In the genomic region with DNA sequence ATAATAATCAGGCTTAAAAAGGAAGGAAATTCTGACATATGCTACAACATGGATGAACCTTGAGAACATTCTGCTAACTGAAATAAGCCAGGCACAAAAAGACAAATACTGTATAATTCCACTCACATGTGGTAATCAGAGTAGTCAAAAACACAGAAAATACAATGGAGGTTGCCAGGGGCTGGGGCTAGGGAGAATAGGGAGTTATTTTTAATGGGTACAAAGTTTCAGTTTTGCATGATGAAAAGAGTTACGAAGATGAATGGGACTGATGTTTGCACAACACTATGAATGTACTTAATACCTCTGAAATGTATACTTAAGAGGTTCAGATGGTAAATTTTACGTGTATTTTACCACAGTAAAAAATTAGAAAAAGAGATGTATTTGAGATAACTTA, we compare ENCODE assay signal across 21 cellular contexts.
"Had no signal": no experiment of that assay in that cellular context is flagged by ENCODE, and none has a peak within 500 bp of the region (broad histone marks: within the 10 kb centered on the region; RNA-seq: fewer than 3 reads in every experiment).

No MANE protein-coding gene starts in this region.

- H3K36me3 ChIP-seq: heart right ventricle, prostate gland, right lobe of liver, thoracic aorta, transverse colon had no signal

- FAIRE-seq: frontal cortex, islet of Langerhans had no signal

- H3K9me3 ChIP-seq: heart right ventricle, prostate gland, right lobe of liver, thoracic aorta, transverse colon had no signal

- H3K27me3 ChIP-seq: dorsolateral prefrontal cortex, heart right ventricle, right lobe of liver, transverse colon had no signal

- H3K4me1 ChIP-seq: parathyroid adenoma, prostate gland, transverse colon had no signal

- DNase-seq: cortex of kidney; dorsolateral prefrontal cortex; effector CD8-positive, alpha-beta T cell; heart right ventricle; hypothalamus; kidney glomerular epithelial cell; mesendoderm; naive thymus-derived CD4-positive, alpha-beta T cell; nephron progenitor cell; right lobe of liver; stimulated activated CD4-positive, alpha-beta T cell treated with anti-CD3 and anti-CD28 coated beads, Interleukin-4, amount 100 ng/mL, for 24 hours; stimulated activated naive B cell treated with anti-CD40 and anti-IgM and Interleukin-4, amounts not matched to agents 10 μg/mL and 1 μg/mL and 100 μg/mL, for 72 hours; stimulated activated naive CD8-positive, alpha-beta T cell treated with anti-CD3 and anti-CD28 coated beads, Interleukin-15, amount 100 ng/mL, for 72 hours; substantia nigra; transverse colon had no signal

- H3K9ac ChIP-seq: parathyroid adenoma had no signal

- H3K4me3 ChIP-seq: dorsolateral prefrontal cortex, heart right ventricle, prostate gland, right lobe of liver, thoracic aorta, transverse colon had no signal

- H3K27ac ChIP-seq: heart right ventricle, parathyroid adenoma, prostate gland, right lobe of liver, thoracic aorta, transverse colon had no signal

- H2AFZ ChIP-seq: parathyroid adenoma had no signal

- ATAC-seq: esophagus mucosa; naive thymus-derived CD4-positive, alpha-beta T cell; stimulated activated naive B cell treated with anti-CD40 and anti-IgM and Interleukin-4, amounts not matched to agents 10 μg/mL and 1 μg/mL and 100 μg/mL, for 72 hours; stimulated activated naive CD8-positive, alpha-beta T cell treated with anti-CD3 and anti-CD28 coated beads, Interleukin-15, amount 100 ng/mL, for 72 hours had no signal

- H3K79me2 ChIP-seq: parathyroid adenoma had no signal
